In genomic region chr1:52554756-52555155, GRCh38 we compare ENCODE assay signal across 11 cellular contexts. TPM values are rescaled to one million over a fixed set of nuclear protein-coding genes. Genes with fewer than 3 reads are reported as not detected.
DNase-seq lines count a peak whose midpoint lies in the region; ATAC-seq, FAIRE-seq and TF ChIP-seq lines count a peak whose summit lies in the region.
"Had no signal": no experiment of that assay in that cellular context is flagged by ENCODE, and none has a peak within 500 bp of the region (broad histone marks: within the 10 kb centered on the region; RNA-seq: fewer than 3 reads in every experiment).

No MANE protein-coding gene starts in this region.

- no peaks in the 10 kb centered on the region for H3K9me3 Mint-ChIP-seq in CD4-positive, alpha-beta T cell
- no peaks in the 10 kb centered on the region for H3K9me3 Mint-ChIP-seq in effector memory CD8-positive, alpha-beta T cell

- no peak overlapping the region for H3K9ac ChIP-seq in keratinocyte (ENCODE audit: control insufficient read depth, extremely low read depth, insufficient read depth, low read length)

- no peak overlapping the region for H3K27ac ChIP-seq in CD4-positive, alpha-beta T cell (ENCODE audit: low read depth, low read length)
- H3K27ac ChIP-seq in HL-60 (replicated peaks), result peak overlapping the region; percentile 30
- H3K27ac ChIP-seq in WERI-Rb-1, result peak overlapping the region; percentile 97
- no peak overlapping the region for H3K27ac ChIP-seq in keratinocyte (ENCODE audit: control insufficient read depth, insufficient read depth, low read length)
- H3K27ac ChIP-seq: colonic mucosa had no signal

- dilution Hi-C loops in keratinocyte (cut with MboI; ENCODE audit: extremely low pct_ligation_motif_present, low sequenced_read_pairs), result no loop called here

- H3K36me3 Mint-ChIP-seq in CD4-positive, alpha-beta T cell (ENCODE audit: low read depth), result no peaks in the 10 kb centered on the region
- H3K36me3 Mint-ChIP-seq in effector memory CD8-positive, alpha-beta T cell (ENCODE audit: insufficient read depth), result no peaks in the 10 kb centered on the region

- H3K4me3 ChIP-seq in HL-60 (replicated peaks; ENCODE audit: insufficient read depth, low read length) (no peak overlapping the region), WERI-Rb-1 (ENCODE audit: low read depth, low read length) (peak overlapping the region; percentile 76), keratinocyte (ENCODE audit: control insufficient read depth in 2 of 3, extremely low read depth in 1 of 3, insufficient read depth in 2 of 3, low read depth in 1 of 3, low read length in 3 of 3) (no peak overlapping the region)
- H3K4me3 ChIP-seq: colonic mucosa, lung had no signal

- H3K9me1 ChIP-seq in keratinocyte (ENCODE audit: control insufficient read depth, extremely low read depth, insufficient read depth, low read length), result no peaks in the 10 kb centered on the region

- H3K27ac Mint-ChIP-seq in CD4-positive, alpha-beta T cell, result peak overlapping the region; percentile 90
- no peak overlapping the region for H3K27ac Mint-ChIP-seq in effector memory CD8-positive, alpha-beta T cell

- H4K20me1 ChIP-seq in keratinocyte (ENCODE audit: control insufficient read depth, extremely low read depth, insufficient read depth, low read length), result no peaks in the 10 kb centered on the region

- H3K36me3 ChIP-seq in WERI-Rb-1 (peaks cover 4% of the 10 kb centered on the region), keratinocyte (ENCODE audit: control insufficient read depth in 2 of 2, extremely low read depth in 1 of 2, insufficient read depth in 2 of 2, low read length in 2 of 2) (no peaks in the 10 kb centered on the region)
- H3K36me3 ChIP-seq: colonic mucosa had no signal

- CTCF ChIA-PET in CD4-positive, alpha-beta T cell (lab: Charles Lee), result no interaction called here

- peaks cover 30% of the 10 kb centered on the region for H3K4me1 Mint-ChIP-seq in CD4-positive, alpha-beta T cell (ENCODE audit: low read depth)
- H3K4me1 Mint-ChIP-seq in effector memory CD8-positive, alpha-beta T cell (ENCODE audit: low read depth in 2 of 2), result peaks cover 2 to 4% of the 10 kb centered on the region in 2 donors

- intact Hi-C loops in CD4-positive, alpha-beta T cell (cut with DNase I, micrococcal nuclease), result loop anchor here (5.0 kb wide), 5 partner anchors 32 to 187 kb away; partner anchors contain the start of gene CC2D1B (in 1 of the 2)

- H3K4me2 ChIP-seq in keratinocyte (ENCODE audit: control insufficient read depth, extremely low read depth, insufficient read depth, low read depth, low read length), result no peak overlapping the region

- POLR2A ChIA-PET in CD4-positive, alpha-beta T cell (lab: Charles Lee), result interaction anchor here (1.2 kb wide), 1 partner anchor 79 kb away, joined by 3 read pairs; the partner anchor contains the start of gene SHISAL2A

- no peaks in the 10 kb centered on the region for H3K27me3 Mint-ChIP-seq in CD4-positive, alpha-beta T cell
- H3K27me3 Mint-ChIP-seq in effector memory CD8-positive, alpha-beta T cell, result no peaks in the 10 kb centered on the region

- no peak for ATAC-seq in CD4-positive, alpha-beta T cell (ENCODE audit: poor library complexity)
- ATAC-seq in effector memory CD8-positive, alpha-beta T cell (replicated peaks), result no peak
- no peak for ATAC-seq in HG03469 (IDR thresholded peaks at IDR 0.05; ENCODE audit: unreplicated experiment)

- H3K27me3 ChIP-seq in CD4-positive, alpha-beta T cell (ENCODE audit: control insufficient read depth, insufficient read depth, low read length), result no peaks in the 10 kb centered on the region
- no peaks in the 10 kb centered on the region for H3K27me3 ChIP-seq in HL-60 (ENCODE audit: insufficient read depth, poor library complexity, severe bottlenecking)
- H3K27me3 ChIP-seq in WERI-Rb-1 (ENCODE audit: insufficient read depth, low read depth, severe bottlenecking), result no peaks in the 10 kb centered on the region
- no peaks in the 10 kb centered on the region for H3K27me3 ChIP-seq in keratinocyte (ENCODE audit: control insufficient read depth, extremely low read depth, insufficient read depth, low read length)
- H3K27me3 ChIP-seq: colonic mucosa had no signal

- no peak overlapping the region for H2AFZ ChIP-seq in keratinocyte (ENCODE audit: control insufficient read depth, low read length)

- DNase-seq in CD4-positive, alpha-beta T cell, result no peak
- DNase-seq in HL-60 (ENCODE audit: low read depth in 1 of 2, low spot score in 1 of 2), result peak in 1 of 2 experiments; percentile 37
- no peak for DNase-seq in WERI-Rb-1
- no peak for DNase-seq in keratinocyte (ENCODE audit: low read depth, low spot score)
- DNase-seq in middle frontal gyrus (ENCODE audit: extremely low spot score, low spot score), result no peak
- no peak for DNase-seq in effector memory CD8-positive, alpha-beta T cell
- DNase-seq in NCI-H226, result no peak
- DNase-seq: colonic mucosa, T1000 had no signal

- H3K9me3 ChIP-seq in CD4-positive, alpha-beta T cell (ENCODE audit: control insufficient read depth, low read length), result no peaks in the 10 kb centered on the region
- H3K9me3 ChIP-seq in WERI-Rb-1 (ENCODE audit: severe bottlenecking), result no peaks in the 10 kb centered on the region
- H3K9me3 ChIP-seq in keratinocyte (ENCODE audit: control insufficient read depth, low read depth, low read length), result no peaks in the 10 kb centered on the region
- H3K9me3 ChIP-seq: colonic mucosa had no signal

- peak; percentile 53 for FAIRE-seq in keratinocyte (lab: Jason Lieb, UNC)

- H3K79me2 ChIP-seq in keratinocyte (ENCODE audit: control insufficient read depth, insufficient read depth, low read length), result peaks cover 12% of the 10 kb centered on the region

- peak overlapping the region; percentile 84 for H3K4me3 Mint-ChIP-seq in CD4-positive, alpha-beta T cell
- H3K4me3 Mint-ChIP-seq in effector memory CD8-positive, alpha-beta T cell, result peak overlapping the region in 1 of 2 donors; percentile 10

- no peak for TF ChIP-seq CTCF in CD4-positive, alpha-beta T cell (IDR thresholded peaks at IDR 0.05)
- TF ChIP-seq CTCF in HL-60 (IDR thresholded peaks at IDR 0.05; ENCODE audit: insufficient read depth, low read length) (no peak), WERI-Rb-1 (IDR thresholded peaks at IDR 0.05; ENCODE audit: low read depth, low read length) (no peak), keratinocyte (optimal IDR thresholded peaks at IDR 0.05 in 1 of 3, IDR thresholded peaks at IDR 0.05 in 1 of 3, conservative IDR thresholded peaks at IDR 0.05 in 1 of 3; ENCODE audit: extremely low read depth in 1 of 3, insufficient read depth in 2 of 3, low read length in 3 of 3) (no peak)

- peaks cover 30% of the 10 kb centered on the region for H3K4me1 ChIP-seq in keratinocyte (ENCODE audit: control insufficient read depth, extremely low read depth, insufficient read depth, low read length)

RNA-seq across cellular contexts. Expression of gene TUT4, which starts 1.9 kb away (rescaled TPM):
- total RNA-seq in CD4-positive, alpha-beta T cell, result 100 to 1,000 TPM; 141 to 147 TPM
- 16.5 to 27.5 TPM (median 24.2 TPM) in 3 replicates for polyA plus RNA-seq in keratinocyte
- 43.5 TPM for polyA plus RNA-seq in keratinocyte (2011; ENCODE audit: low read depth)
- 10.8 and 12.3 TPM in 2 replicates for polyA plus RNA-seq in keratinocyte (2011; cell fraction: cytosol; rRNA removed)
- polyA plus RNA-seq in keratinocyte (2011; cell fraction: nucleus; rRNA removed), result 80.4 and 87.5 TPM in 2 replicates
- polyA plus RNA-seq in keratinocyte (2012; ENCODE audit: low replicate concordance), result 13.9 and 28.8 TPM in 2 replicates
- 11.8 to 30.6 TPM (median 30.2 TPM) in 3 replicates for polyA minus RNA-seq in keratinocyte
- polyA minus RNA-seq in keratinocyte (2011; cell fraction: cytosol; rRNA and poly(A)+ RNA removed), result 10.6 TPM
- 24.7 and 52.6 TPM in 2 replicates for polyA minus RNA-seq in keratinocyte (2011; cell fraction: nucleus; rRNA and poly(A)+ RNA removed)

RNA-seq across cellular contexts. Expression of gene GPX7, which starts 47.4 kb away (rescaled TPM):
- 10 to 100 TPM; 11.7 to 12.5 TPM for total RNA-seq in CD4-positive, alpha-beta T cell
- 0.40 to 0.49 TPM (median 0.42 TPM) in 3 replicates for polyA plus RNA-seq in keratinocyte
- not detected for polyA plus RNA-seq in keratinocyte (2011; ENCODE audit: low read depth)
- 0.24 and 0.40 TPM in 2 replicates for polyA plus RNA-seq in keratinocyte (2011; cell fraction: cytosol; rRNA removed)
- 0.15 and 0.39 TPM in 2 replicates for polyA plus RNA-seq in keratinocyte (2011; cell fraction: nucleus; rRNA removed)
- 0.13 and 0.26 TPM in 2 replicates for polyA plus RNA-seq in keratinocyte (2012; ENCODE audit: low replicate concordance)
- polyA minus RNA-seq in keratinocyte, result not detected in 3 replicates
- polyA minus RNA-seq in keratinocyte (2011; cell fraction: cytosol; rRNA and poly(A)+ RNA removed), result not detected
- polyA minus RNA-seq in keratinocyte (2011; cell fraction: nucleus; rRNA and poly(A)+ RNA removed), result not detected in 2 replicates

Comparison
In these comparisons a context has a peak if more than half of its experiments do, and no peak if none do; other contexts are left out.
1. H3K27ac ChIP-seq: peak in HL-60 (single experiment) and WERI-Rb-1 (single experiment); none in CD4-positive, alpha-beta T cell (single experiment) and keratinocyte (single experiment).